3 cellular contexts compared by ENCODE assay signal in genomic region chr17:81117672-81118198, GRCh38.
TF ChIP-seq lines count a peak whose summit lies in the region.

No MANE protein-coding gene starts in this region.

TF ChIP-seq in PFSK-1, 5 proteins besides CTCF, POLR2A, EP300 and RAD21:
- no peak for TF ChIP-seq SIN3A (IDR thresholded peaks at IDR 0.05; ENCODE audit: borderline replicate concordance, insufficient read depth, low read length)
- peak; percentile 34; the same call in 1 of the 2 replicates for TF ChIP-seq POLR2AphosphoS5 (IDR thresholded peaks at IDR 0.05; ENCODE audit: low read depth, low read length)

TF ChIP-seq in K562, 482 proteins besides CTCF, POLR2A, EP300 and RAD21:
- peak; percentile 34; the same call in 1 of the 2 replicates for TF ChIP-seq POLR2G (IDR thresholded peaks at IDR 0.05; ENCODE audit: low read depth, low read length)
- TF ChIP-seq C11orf30 (IDR thresholded peaks at IDR 0.05; ENCODE audit: low read depth): no peak
- no peak for TF ChIP-seq ZEB2 (IDR thresholded peaks at IDR 0.05)
- no peak for TF ChIP-seq TRIM24 (IDR thresholded peaks at IDR 0.05)
- no peak for TF ChIP-seq KDM5B (IDR thresholded peaks at IDR 0.05; ENCODE audit: insufficient replicate concordance, low read depth, low read length)

TF ChIP-seq in HepG2, 621 proteins besides CTCF, POLR2A, EP300 and RAD21:
- TF ChIP-seq CC2D1A (CRISPR knock-in tag; IDR thresholded peaks at IDR 0.05) (no peak), STAG1 (CRISPR knock-in tag; IDR thresholded peaks at IDR 0.05) (no peak), ZC3H13 (CRISPR knock-in tag; IDR thresholded peaks at IDR 0.05) (0 out of 2 replicates have a peak, but pooled peaks have one; percentile 36), MXD1 (CRISPR knock-in tag; IDR thresholded peaks at IDR 0.05) (no peak), ZBTB1 (CRISPR knock-in tag; IDR thresholded peaks at IDR 0.05; ENCODE audit: borderline replicate concordance) (no peak), FOSL1 (CRISPR knock-in tag; IDR thresholded peaks at IDR 0.05; ENCODE audit: borderline replicate concordance) (no peak), SOX13 (IDR thresholded peaks at IDR 0.05) (no peak), SOX13 (CRISPR knock-in tag; conservative IDR thresholded peaks at IDR 0.05 in 1 of 2, IDR thresholded peaks at IDR 0.05 in 1 of 2) (no peak), ZNF33A (CRISPR knock-in tag; IDR thresholded peaks at IDR 0.05; ENCODE audit: borderline replicate concordance) (no peak), LCORL (IDR thresholded peaks at IDR 0.05) (no peak), LCORL (CRISPR knock-in tag; IDR thresholded peaks at IDR 0.05) (no peak), ZNF644 (CRISPR knock-in tag; IDR thresholded peaks at IDR 0.05; ENCODE audit: low read depth) (no peak), ZNF772 (CRISPR knock-in tag; IDR thresholded peaks at IDR 0.05) (no peak), ZNF652 (CRISPR knock-in tag; IDR thresholded peaks at IDR 0.05; ENCODE audit: borderline replicate concordance, low read depth) (no peak), SNAI1 (CRISPR knock-in tag; IDR thresholded peaks at IDR 0.05; ENCODE audit: borderline replicate concordance) (no peak), ZNF7 (CRISPR knock-in tag; IDR thresholded peaks at IDR 0.05) (no peak), KMT2A (CRISPR knock-in tag; IDR thresholded peaks at IDR 0.05) (no peak), AGO1 (IDR thresholded peaks at IDR 0.05; ENCODE audit: low read depth, low read length, poor library complexity, severe bottlenecking) (no peak), ZNF460 (CRISPR knock-in tag; IDR thresholded peaks at IDR 0.05; ENCODE audit: borderline replicate concordance) (no peak), ZNF3 (CRISPR knock-in tag; IDR thresholded peaks at IDR 0.05) (no peak), ZNF839 (CRISPR knock-in tag; IDR thresholded peaks at IDR 0.05; ENCODE audit: borderline replicate concordance) (0 out of 2 replicates have a peak, but pooled peaks have one; percentile 17), AGO2 (optimal IDR thresholded peaks at IDR 0.05; ENCODE audit: low read depth, low read length) (peak; percentile 92), NFAT5 (CRISPR knock-in tag; IDR thresholded peaks at IDR 0.05) (no peak), HNRNPL (IDR thresholded peaks at IDR 0.05; ENCODE audit: low read depth, low read length) (peak; percentile 38; the same call in 1 of the 2 replicates), ZBTB21 (CRISPR knock-in tag; IDR thresholded peaks at IDR 0.05) (no peak), POLR2G (IDR thresholded peaks at IDR 0.05; ENCODE audit: low read depth, low read length) (0 out of 2 replicates have a peak, but pooled peaks have one; percentile 16)
TF ChIP-seq in HepG2: peak in this region for 5.
